ENCODE assay signal across 33 cellular contexts in genomic region chr1:111912116-111912515, GRCh38.
"Had no signal": no experiment of that assay in that cellular context is flagged by ENCODE, and none has a peak within 500 bp of the region (broad histone marks: within the 10 kb centered on the region; RNA-seq: fewer than 3 reads in every experiment).

No MANE protein-coding gene starts in this region.

- H3K4me3 ChIP-seq: cardiac muscle cell, Peyer's patch had no signal

- H3K27me3 ChIP-seq: Peyer's patch had no signal

- H3K9me3 ChIP-seq: Peyer's patch had no signal

- DNase-seq: activated B cell treated with CpG ODN at 0.5 μM for 24 hours; activated CD4-positive, alpha-beta memory T cell treated with anti-CD3 and anti-CD28 coated beads, Interleukin-2, amount 10 ng/mL, durations not matched to agents 7 days and 5 days; activated CD4-positive, alpha-beta T cell treated with anti-CD3 and anti-CD28 coated beads for 4 hours; activated CD4-positive, CD25-positive, alpha-beta regulatory T cell treated with anti-CD3 and anti-CD28 coated beads, Interleukin-2, amount 50 U/mL, for 72 hours; activated CD8-positive, alpha-beta memory T cell treated with anti-CD3 and anti-CD28 coated beads for 24 hours; activated CD8-positive, alpha-beta memory T cell treated with anti-CD3 and anti-CD28 coated beads, Interleukin-2, amount 10 ng/mL, durations not matched to agents 7 days and 5 days; activated CD8-positive, alpha-beta memory T cell treated with anti-CD3 and anti-CD28 coated beads, Interleukin-2, amount 50 U/mL, for 48 hours; activated effector memory CD4-positive, alpha-beta T cell treated with Interleukin-2 at 50 U/mL for 16 hours; activated naive CD4-positive, alpha-beta T cell treated with anti-CD3 and anti-CD28 coated beads, Interleukin-2, amount 10 ng/mL, durations not matched to agents 7 days and 5 days; activated naive CD8-positive, alpha-beta T cell treated with anti-CD3 and anti-CD28 coated beads, Interleukin-2, amount 50 U/mL, for 24 hours; activated T-cell treated with anti-CD3 and anti-CD28 coated beads, Interleukin-2, amount 50 U/mL, for 48 hours; aorta; Kasumi-1; NCI-H1092 treated with DMSO at 0.1 percent for 48 hours; NCI-H1417; NCI-H146; NCI-H187; NCI-H2029 treated with DMSO at 0.1 percent for 48 hours; NCI-H2107; NCI-H2171; NCI-H510A treated with DMSO at 0.1 percent for 48 hours; NCI-H526 treated with DMSO at 0.1 percent for 48 hours; NK-92 treated with Interleukin-12 subunit alpha and Interleukin-12 subunit beta, amount 100 ng/mL, for 24 hours; PC-3; Peyer's patch; RPMI8226; SIG-M5; SW 1271; T-helper 1 cell; T-helper 2 cell; T-helper 9 cell had no signal

- H3K36me3 ChIP-seq: cardiac muscle cell, Peyer's patch had no signal

- H3K4me1 ChIP-seq: Peyer's patch had no signal

- H3K27ac ChIP-seq: cardiac muscle cell, Peyer's patch, VCaP had no signal
